1 cellular context compared by ENCODE assay signal in genomic region chr7:73918926-73919693, GRCh38.
TF ChIP-seq lines count a peak whose summit lies in the region.

No MANE protein-coding gene starts in this region.

TF ChIP-seq in IMR-90, 13 proteins besides CTCF, POLR2A, EP300 and RAD21 (continued from another document):
- no peak for TF ChIP-seq USF2 (IDR thresholded peaks at IDR 0.05; ENCODE audit: low read depth, low read length)
- TF ChIP-seq MAFK (IDR thresholded peaks at IDR 0.05; ENCODE audit: low read depth, low read length) = no peak
- no peak for TF ChIP-seq SMC3 (IDR thresholded peaks at IDR 0.05; ENCODE audit: low read depth, low read length)
- TF ChIP-seq BHLHE40 (IDR thresholded peaks at IDR 0.05; ENCODE audit: low read depth, low read length) = no peak
- TF ChIP-seq FOS (IDR thresholded peaks at IDR 0.05; ENCODE audit: low read depth, low read length) = no peak
- TF ChIP-seq CEBPB (IDR thresholded peaks at IDR 0.05; ENCODE audit: low read depth, low read length) = no peak
- TF ChIP-seq MXI1 (IDR thresholded peaks at IDR 0.05; ENCODE audit: borderline replicate concordance, low read depth, low read length) = no peak
